In the genomic region with DNA sequence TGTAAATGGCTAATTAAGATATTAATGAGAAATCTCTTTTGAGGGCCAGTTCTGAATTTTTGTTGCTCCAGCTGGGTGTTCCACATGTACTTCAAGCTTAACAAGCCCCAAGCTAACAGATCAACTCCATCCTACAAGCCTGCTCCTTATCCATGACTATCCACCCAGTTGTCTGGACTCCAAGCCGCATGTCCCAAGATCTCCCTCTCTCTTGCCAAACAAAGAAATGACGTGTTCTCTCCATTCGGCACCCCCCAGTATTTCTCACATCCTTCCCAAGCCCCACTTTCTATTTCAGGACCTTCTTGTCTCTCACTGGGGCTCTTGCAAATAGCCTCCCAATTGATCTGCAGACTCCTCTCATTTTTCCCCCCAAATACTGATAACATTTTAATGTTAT, we compare ENCODE assay signal across 23 cellular contexts. TPM values are rescaled to one million over a fixed set of nuclear protein-coding genes. Genes with fewer than 3 reads are reported as not detected.
DNase-seq lines count a peak whose midpoint lies in the region; ATAC-seq and TF ChIP-seq lines count a peak whose summit lies in the region.
"Had no signal": no experiment of that assay in that cellular context is flagged by ENCODE, and none has a peak within 500 bp of the region (broad histone marks: within the 10 kb centered on the region; RNA-seq: fewer than 3 reads in every experiment).

No MANE protein-coding gene starts in this region.

- ATAC-seq in left ventricle myocardium superior: no peak
- ATAC-seq: A549 had no signal

- no peaks in the 10 kb centered on the region for H3K9me3 ChIP-seq in right atrium auricular region
- H3K9me3 ChIP-seq: A549, BE2C, BLaER1 had no signal

- no peaks in the 10 kb centered on the region for H3K36me3 ChIP-seq in right atrium auricular region
- H3K36me3 ChIP-seq: BE2C, BLaER1 had no signal

- H3K4me3 ChIP-seq in right atrium auricular region (no peak overlapping the region), fibroblast of mammary gland (ENCODE audit: control insufficient read depth, low read depth, low read length) (no peak overlapping the region), fibroblast of the aortic adventitia (ENCODE audit: low read depth, low read length) (no peak overlapping the region)
- H3K4me3 ChIP-seq: A549, BLaER1 had no signal

- no peak overlapping the region for H3K27ac Mint-ChIP-seq in activated T-helper 1 cell treated with anti-CD3 and anti-CD28 coated beads, Interleukin-12 subunit alpha, Interleukin-12 subunit beta, Interleukin-2, Interleukin-4 antibody, amounts not matched to agents 30 ng/mL and 10 ng/mL and 1 ng/mL, durations not matched to agents 14 hours and 24 hours and 36 hours
- H3K27ac Mint-ChIP-seq: CD14-positive monocyte; CD4-positive, CD25-positive, alpha-beta regulatory T cell; CD8-positive, alpha-beta memory T cell had no signal

- no peaks in the 10 kb centered on the region for H3K27me3 ChIP-seq in right atrium auricular region
- H3K27me3 ChIP-seq: BE2C, BLaER1 had no signal

- H3K9me3 Mint-ChIP-seq in activated T-helper 1 cell treated with anti-CD3 and anti-CD28 coated beads, Interleukin-12 subunit alpha, Interleukin-12 subunit beta, Interleukin-2, Interleukin-4 antibody, amounts not matched to agents 30 ng/mL and 10 ng/mL and 1 ng/mL, durations not matched to agents 14 hours and 24 hours and 36 hours: no peaks in the 10 kb centered on the region

- no peak overlapping the region for H3K4me3 Mint-ChIP-seq in activated T-helper 1 cell treated with anti-CD3 and anti-CD28 coated beads, Interleukin-12 subunit alpha, Interleukin-12 subunit beta, Interleukin-2, Interleukin-4 antibody, amounts not matched to agents 30 ng/mL and 10 ng/mL and 1 ng/mL, durations not matched to agents 14 hours and 24 hours and 36 hours
- H3K4me3 Mint-ChIP-seq: CD4-positive, alpha-beta memory T cell; CD8-positive, alpha-beta memory T cell had no signal

- intact Hi-C loops in left ventricle myocardium superior (cut with micrococcal nuclease): loop anchor here (10.0 kb wide), 1 partner anchor 69 kb away; no protein-coding TSS in a partner anchor
- intact Hi-C loops in activated T-helper 1 cell treated with anti-CD3 and anti-CD28 coated beads, Interleukin-12 subunit alpha, Interleukin-12 subunit beta, Interleukin-2, Interleukin-4 antibody, amounts not matched to agents 30 ng/mL and 10 ng/mL and 1 ng/mL, durations not matched to agents 14 hours and 24 hours and 36 hours (cut with micrococcal nuclease): no loop called here

- H3K4me1 Mint-ChIP-seq in activated T-helper 1 cell treated with anti-CD3 and anti-CD28 coated beads, Interleukin-12 subunit alpha, Interleukin-12 subunit beta, Interleukin-2, Interleukin-4 antibody, amounts not matched to agents 30 ng/mL and 10 ng/mL and 1 ng/mL, durations not matched to agents 14 hours and 24 hours and 36 hours (ENCODE audit: low read depth): peaks cover 5% of the 10 kb centered on the region
- H3K4me1 Mint-ChIP-seq: CD14-positive monocyte; CD4-positive, alpha-beta memory T cell; CD4-positive, CD25-positive, alpha-beta regulatory T cell; CD8-positive, alpha-beta memory T cell had no signal

- no peaks in the 10 kb centered on the region for H3K4me1 ChIP-seq in right atrium auricular region
- H3K4me1 ChIP-seq: A549, BE2C had no signal

- no peak overlapping the region for H3K27ac ChIP-seq in right atrium auricular region
- H3K27ac ChIP-seq: 22Rv1, A549, BLaER1 had no signal

- peaks cover 10% of the 10 kb centered on the region for H3K27me3 Mint-ChIP-seq in activated T-helper 1 cell treated with anti-CD3 and anti-CD28 coated beads, Interleukin-12 subunit alpha, Interleukin-12 subunit beta, Interleukin-2, Interleukin-4 antibody, amounts not matched to agents 30 ng/mL and 10 ng/mL and 1 ng/mL, durations not matched to agents 14 hours and 24 hours and 36 hours (ENCODE audit: insufficient read depth)

- no peaks in the 10 kb centered on the region for H3K36me3 Mint-ChIP-seq in activated T-helper 1 cell treated with anti-CD3 and anti-CD28 coated beads, Interleukin-12 subunit alpha, Interleukin-12 subunit beta, Interleukin-2, Interleukin-4 antibody, amounts not matched to agents 30 ng/mL and 10 ng/mL and 1 ng/mL, durations not matched to agents 14 hours and 24 hours and 36 hours (ENCODE audit: low read depth)
- H3K36me3 Mint-ChIP-seq: CD14-positive monocyte; CD4-positive, alpha-beta memory T cell; CD4-positive, CD25-positive, alpha-beta regulatory T cell; CD8-positive, alpha-beta memory T cell had no signal

- TF ChIP-seq CTCF in right atrium auricular region (IDR thresholded peaks at IDR 0.05) (no peak), fibroblast of mammary gland (conservative IDR thresholded peaks at IDR 0.05; ENCODE audit: control insufficient read depth, insufficient read depth, low read depth, low read length) (no peak), fibroblast of the aortic adventitia (IDR thresholded peaks at IDR 0.05; ENCODE audit: insufficient read depth, low read length) (no peak)

- DNase-seq in right atrium auricular region (ENCODE audit: low spot score): peak; percentile 57
- no peak for DNase-seq in left ventricle myocardium superior
- DNase-seq in fibroblast of mammary gland (ENCODE audit: low read depth): peak; percentile 49
- peak; percentile 32 for DNase-seq in fibroblast of the aortic adventitia (ENCODE audit: low read depth)
- no peak for DNase-seq in activated T-helper 1 cell treated with anti-CD3 and anti-CD28 coated beads, Interleukin-12 subunit alpha, Interleukin-12 subunit beta, Interleukin-2, Interleukin-4 antibody, amounts not matched to agents 30 ng/mL and 10 ng/mL and 1 ng/mL, durations not matched to agents 14 hours and 24 hours and 36 hours (ENCODE audit: low spot score)
- no peak for DNase-seq in activated CD4-positive, CD25-positive, alpha-beta regulatory T cell (lab: John Stamatoyannopoulos, UW)
- DNase-seq: BE2C; C1 segment of cervical spinal cord; CD4-positive, alpha-beta memory T cell; CD4-positive, CD25-positive, alpha-beta regulatory T cell; CD8-positive, alpha-beta memory T cell; COR-L47; DMS 273 treated with DMSO at 0.1 percent for 48 hours; DMS153; DMS53; DMS79; DND-41; EL; GF-D8 had no signal

RNA-seq across cellular contexts. Expression of a gene that starts 15.8 kb away (rescaled TPM):
- 1 to 10 TPM; 6.9 to 7.9 TPM for total RNA-seq in right atrium auricular region
- 48.5 TPM for total RNA-seq in left ventricle myocardium superior
- total RNA-seq in fibroblast of the aortic adventitia (ENCODE audit: low replicate concordance): 0.99 and 2.0 TPM in 2 replicates
- 6.6 TPM in 2 replicates for total RNA-seq in activated T-helper 1 cell treated with anti-CD3 and anti-CD28 coated beads, Interleukin-12 subunit alpha, Interleukin-12 subunit beta, Interleukin-2, Interleukin-4 antibody, amounts not matched to agents 30 ng/mL and 10 ng/mL and 1 ng/mL, durations not matched to agents 14 hours and 24 hours and 36 hours
- total RNA-seq: CD4-positive, alpha-beta memory T cell had no signal

Comparison
In these comparisons a context has a peak if more than half of its experiments do, and no peak if none do; other contexts are left out.
1. DNase-seq: peak in right atrium auricular region (single experiment), fibroblast of mammary gland (single experiment) and fibroblast of the aortic adventitia (single experiment); none in left ventricle myocardium superior (single experiment), activated T-helper 1 cell treated with anti-CD3 and anti-CD28 coated beads, Interleukin-12 subunit alpha, Interleukin-12 subunit beta, Interleukin-2, Interleukin-4 antibody, amounts not matched to agents 30 ng/mL and 10 ng/mL and 1 ng/mL, durations not matched to agents 14 hours and 24 hours and 36 hours (single experiment) and activated CD4-positive, CD25-positive, alpha-beta regulatory T cell (0 of 4).